8 cellular contexts compared by ENCODE assay signal in genomic region chr5:139638090-139638735, GRCh38. TPM values are rescaled to one million over a fixed set of nuclear protein-coding genes. Genes with fewer than 3 reads are reported as not detected.
DNase-seq lines count a peak whose midpoint lies in the region; ATAC-seq and TF ChIP-seq lines count a peak whose summit lies in the region.

No MANE protein-coding gene starts in this region.

- no peaks in the 10 kb centered on the region for H3K36me3 Mint-ChIP-seq in memory B cell

- 17% methylated on average over 3 of the region's 23 CpGs for WGBS in suprapubic skin

- H3K4me3 Mint-ChIP-seq in memory B cell: peak overlapping the region; percentile 94

- DNase-seq in NCI-H2171 treated with DMSO at 0.1 percent for 48 hours (lab: John Stamatoyannopoulos, UW) (peak; percentile 56), NCI-H2171 (lab: John Stamatoyannopoulos, UW) (no peak), Peyer's patch (peak; percentile 80 to 88 (median 86)), memory B cell (ENCODE audit: low spot score in 2 of 2) (peak; percentile 59), suprapubic skin (ENCODE audit: low spot score in 2 of 2) (peak in 1 of 2 donors; percentile 84)

- H3K36me3 ChIP-seq in Peyer's patch: no peaks in the 10 kb centered on the region
- no peaks in the 10 kb centered on the region for H3K36me3 ChIP-seq in endocrine pancreas (ENCODE audit: control insufficient read depth, insufficient read depth, low read length)
- no peaks in the 10 kb centered on the region for H3K36me3 ChIP-seq in suprapubic skin

- H3K4me1 ChIP-seq in Peyer's patch (peaks cover 19 to 54% (median 27%) of the 10 kb centered on the region in 4 donors), endocrine pancreas (ENCODE audit: control insufficient read depth, insufficient read depth, low read length) (peaks cover 7% of the 10 kb centered on the region), suprapubic skin (peaks cover 55% of the 10 kb centered on the region)

- TF ChIP-seq CTCF in Peyer's patch (IDR thresholded peaks at IDR 0.05) (no peak), suprapubic skin (IDR thresholded peaks at IDR 0.05) (no peak)

- H3K27ac ChIP-seq in Peyer's patch: peak overlapping the region; percentile 83 to 91 (median 88)
- H3K27ac ChIP-seq in suprapubic skin: peak overlapping the region; percentile 90

- ATAC-seq in HG02642 (IDR thresholded peaks at IDR 0.05; ENCODE audit: poor library complexity, unreplicated experiment) (peak; percentile 22), memory B cell (ENCODE audit: low read depth) (peak; percentile 42), HG02884 (IDR thresholded peaks at IDR 0.05; ENCODE audit: unreplicated experiment) (no peak)

- H3K4me3 ChIP-seq in Peyer's patch: peak overlapping the region; percentile 39 to 68 (median 54)
- H3K4me3 ChIP-seq in endocrine pancreas (ENCODE audit: control insufficient read depth, insufficient read depth, low read length): no peak overlapping the region
- peak overlapping the region; percentile 49 for H3K4me3 ChIP-seq in suprapubic skin

- H3K27me3 ChIP-seq in Peyer's patch: no peaks in the 10 kb centered on the region
- H3K27me3 ChIP-seq in endocrine pancreas (ENCODE audit: control insufficient read depth, insufficient read depth, low read length): no peaks in the 10 kb centered on the region
- H3K27me3 ChIP-seq in suprapubic skin: no peaks in the 10 kb centered on the region

- H3K9me3 ChIP-seq in Peyer's patch (no peaks in the 10 kb centered on the region), endocrine pancreas (ENCODE audit: control insufficient read depth, low read length) (no peaks in the 10 kb centered on the region), suprapubic skin (no peaks in the 10 kb centered on the region)

- no peaks in the 10 kb centered on the region for H3K9me3 Mint-ChIP-seq in memory B cell

- no peaks in the 10 kb centered on the region for H3K27me3 Mint-ChIP-seq in memory B cell

- peak overlapping the region; percentile 97 for H3K27ac Mint-ChIP-seq in memory B cell

- TF ChIP-seq EP300 in suprapubic skin (IDR thresholded peaks at IDR 0.05): no peak

- peaks cover 65% of the 10 kb centered on the region for H3K4me1 Mint-ChIP-seq in memory B cell

- TF ChIP-seq POLR2A in Peyer's patch (IDR thresholded peaks at IDR 0.05) (peak in 1 of 2 donors; percentile 57), suprapubic skin (IDR thresholded peaks at IDR 0.05) (peak in 1 of 2 donors; percentile 12)

- peak overlapping the region; percentile 76 for H3K9ac ChIP-seq in endocrine pancreas (ENCODE audit: control insufficient read depth, insufficient read depth, low read length)

RNA-seq across cellular contexts. Expression of gene CXXC5, which starts 9.9 kb away (rescaled TPM):
- 10 to 100 TPM; 21.7 to 49.5 (median 30.9) TPM for total RNA-seq in Peyer's patch
- total RNA-seq in suprapubic skin: 10 to 100 TPM; 21.8 to 40.6 (median 30.1) TPM
